1 cellular context compared by ENCODE assay signal in the genomic region with DNA sequence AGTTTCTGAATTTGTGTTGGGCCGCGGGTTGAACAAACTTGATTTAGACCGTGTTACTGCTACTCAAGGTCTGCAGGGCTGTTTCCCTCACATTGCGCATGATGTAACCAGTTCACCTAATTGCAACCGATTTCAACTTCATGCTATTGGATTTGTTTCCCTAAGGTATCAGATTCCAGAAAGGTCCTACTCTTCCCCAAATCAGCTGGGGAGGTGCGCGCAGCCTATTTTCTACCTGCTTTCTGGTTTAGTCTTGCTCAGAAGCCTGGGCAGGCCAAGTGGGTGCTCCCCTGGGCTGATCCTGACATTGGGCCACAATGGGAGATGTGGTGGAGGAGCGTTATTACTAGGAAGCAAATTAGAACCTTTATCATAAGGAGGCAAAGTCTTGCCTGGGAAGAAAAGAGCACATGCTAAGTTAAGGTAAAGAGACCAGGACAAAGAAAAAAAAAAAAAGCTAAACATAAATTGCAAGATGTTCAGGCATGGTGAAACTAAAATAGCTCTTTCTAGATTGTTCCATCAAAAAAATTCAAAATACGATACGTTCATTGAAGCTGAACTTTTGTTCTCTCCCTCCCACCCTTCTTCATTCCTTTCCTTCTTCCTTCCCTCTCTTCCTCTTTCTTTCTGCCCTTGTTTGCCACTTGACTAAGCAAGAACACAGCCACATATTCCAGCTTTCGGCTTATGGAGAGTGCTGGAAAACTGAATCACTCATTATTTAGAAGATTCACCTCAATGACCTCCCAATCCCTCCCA.
TF ChIP-seq lines count a peak whose summit lies in the region.

No MANE protein-coding gene starts in this region.

TF ChIP-seq in GM23338, 12 proteins besides CTCF, POLR2A, EP300 and RAD21 (continued from another document):
- TF ChIP-seq POLR2AphosphoS5 (IDR thresholded peaks at IDR 0.05; ENCODE audit: low read depth) (no peak), EZH2 (IDR thresholded peaks at IDR 0.05; ENCODE audit: low read depth, unreplicated experiment) (no peak)
TF ChIP-seq in GM23338: peak in this region for 0.
